8 cellular contexts compared by ENCODE assay signal in the genomic region with DNA sequence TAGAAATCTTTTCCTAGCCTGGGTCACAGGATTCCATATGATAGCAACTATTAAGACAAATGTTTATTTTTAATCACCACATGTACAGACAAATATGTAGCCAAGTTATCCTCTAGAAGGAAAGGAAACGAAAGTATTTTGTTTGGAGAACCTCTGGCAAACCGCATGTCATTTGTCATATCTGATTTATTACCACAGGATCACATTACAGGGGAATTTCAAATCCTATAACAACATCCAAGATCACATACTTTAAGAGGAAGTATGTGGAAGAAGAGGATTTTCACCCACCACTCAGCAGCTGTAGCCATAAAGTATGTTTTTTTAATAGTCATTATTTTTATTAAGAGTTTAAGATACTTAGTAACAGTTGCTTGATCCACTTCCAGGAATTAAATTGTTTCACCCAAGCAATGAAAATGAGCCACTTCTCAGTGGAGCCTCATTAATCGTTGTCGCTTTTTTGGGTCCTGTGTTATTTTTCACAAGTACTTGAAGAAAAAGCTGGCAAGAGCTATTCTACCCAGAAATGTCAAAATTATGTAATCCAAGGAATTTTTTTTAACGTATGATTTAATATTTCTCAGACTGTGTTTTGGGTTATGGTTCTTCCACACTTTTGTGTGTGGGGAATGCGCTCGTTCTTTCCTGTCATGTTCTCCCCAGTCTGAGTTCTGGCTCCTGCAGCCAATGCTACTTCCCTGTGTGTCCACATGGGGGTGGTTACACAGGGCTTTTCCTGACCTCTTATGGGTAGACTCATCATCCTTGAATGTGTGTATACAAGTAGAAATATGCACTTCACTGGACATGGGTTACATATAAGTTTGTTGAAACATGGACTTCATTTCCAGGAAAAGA. TPM values are rescaled to one million over a fixed set of nuclear protein-coding genes. Genes with fewer than 3 reads are reported as not detected.
DNase-seq lines count a peak whose midpoint lies in the region; ATAC-seq, FAIRE-seq and TF ChIP-seq lines count a peak whose summit lies in the region.

No MANE protein-coding gene starts in this region.

- H3K27me3 Mint-ChIP-seq in astrocyte (ENCODE audit: low read depth, unreplicated experiment): peaks cover 3% of the 10 kb centered on the region

- TF ChIP-seq CTCF in heart right ventricle (IDR thresholded peaks at IDR 0.05): peak in 7 of 9 donors; percentile 23 to 51 (median 46)
- TF ChIP-seq CTCF in astrocyte (IDR thresholded peaks at IDR 0.05; ENCODE audit: insufficient read depth, low read depth, low read length): peak; percentile 73

- H3K4me1 ChIP-seq in heart right ventricle: peaks cover 0 to 40% (median 26%) of the 10 kb centered on the region in 9 donors
- peaks cover 58% of the 10 kb centered on the region for H3K4me1 ChIP-seq in astrocyte (ENCODE audit: insufficient read depth, low read length)

- H3K79me2 ChIP-seq in astrocyte (ENCODE audit: insufficient read depth, low read length): no peaks in the 10 kb centered on the region

- no peak for DNase-seq in heart right ventricle
- no peak for DNase-seq in Right ventricle myocardium inferior (ENCODE audit: missing footprints)
- peak; percentile 98 for DNase-seq in astrocyte (ENCODE audit: low read depth)
- DNase-seq in kidney glomerular epithelial cell (lab: John Stamatoyannopoulos, UW): peak; percentile 88
- DNase-seq in GOT3 (lab: John Stamatoyannopoulos, UW): no peak
- no peak for DNase-seq in ecto neural progenitor cell (ENCODE audit: low spot score)
- DNase-seq in NAMALWA (ENCODE audit: low spot score): no peak
- no peak for DNase-seq in activated naive CD4-positive, alpha-beta T cell treated with anti-CD3 and anti-CD28 coated beads, Interleukin-2, amount 50 U/mL, for 16 hours

- FAIRE-seq in astrocyte (lab: Jason Lieb, UNC): peak; percentile 78

- H3K27ac Mint-ChIP-seq in astrocyte (ENCODE audit: unreplicated experiment): no peak overlapping the region

- no peaks in the 10 kb centered on the region for H3K9me3 ChIP-seq in heart right ventricle
- no peaks in the 10 kb centered on the region for H3K9me3 ChIP-seq in astrocyte (ENCODE audit: insufficient read depth, low read depth, low read length)

- peaks cover 35% of the 10 kb centered on the region for H3K4me1 Mint-ChIP-seq in astrocyte (ENCODE audit: low read depth, unreplicated experiment)

- peak overlapping the region; percentile 76 for H3K4me2 ChIP-seq in astrocyte (ENCODE audit: low read length)

- H3K4me3 ChIP-seq in heart right ventricle (peak overlapping the region in 3 of 10 donors; percentile 2 to 35 (median 14)), astrocyte (ENCODE audit: insufficient read depth, low read depth, low read length) (no peak overlapping the region)

- H3K27ac ChIP-seq in heart right ventricle (peak overlapping the region in 4 of 10 donors; percentile 6 to 96 (median 24)), astrocyte (ENCODE audit: low read depth, low read length) (peak overlapping the region; percentile 71)

- H3K36me3 ChIP-seq in heart right ventricle (peaks cover 0 to 13% (median 0%) of the 10 kb centered on the region in 9 donors), astrocyte (ENCODE audit: insufficient read depth, low read length) (peaks cover 5% of the 10 kb centered on the region)

- H3K36me3 Mint-ChIP-seq in astrocyte (ENCODE audit: low read depth, unreplicated experiment): no peaks in the 10 kb centered on the region

- intact Hi-C loops in heart right ventricle (cut with DNase I): loop anchor here in 4 of 10 donors (5.0 to 10.0 kb wide), 2 partner anchors 53 to 55 kb away; no protein-coding TSS in a partner anchor
- intact Hi-C loops in Right ventricle myocardium inferior (cut with DNase I): loop anchor here (5.0 to 10.0 kb wide), 2 partner anchors 53 to 415 kb away; partner anchors contain the start of gene UTP25

- 61 to 69% methylated on average over 7 of the region's 7 CpGs for WGBS in heart right ventricle, 2 donors

- H3K27me3 ChIP-seq in heart right ventricle (peaks cover 0 to 39% (median 0%) of the 10 kb centered on the region in 7 donors), astrocyte (ENCODE audit: insufficient read depth, low read length) (no peaks in the 10 kb centered on the region)

- ATAC-seq in heart right ventricle: peak in 1 of 8 donors; percentile 41
- ATAC-seq in Right ventricle myocardium inferior: no peak

- H2AFZ ChIP-seq in astrocyte (ENCODE audit: low read depth, low read length): no peak overlapping the region

- peak overlapping the region; percentile 42 for H3K9ac ChIP-seq in astrocyte (ENCODE audit: low read length)

- no peaks in the 10 kb centered on the region for H3K9me3 Mint-ChIP-seq in astrocyte (ENCODE audit: unreplicated experiment)

- H3K4me3 Mint-ChIP-seq in astrocyte (ENCODE audit: unreplicated experiment): no peak overlapping the region

- H4K20me1 ChIP-seq in astrocyte (ENCODE audit: insufficient read depth, low read length): no peaks in the 10 kb centered on the region

RNA-seq across cellular contexts. Expression of gene SERTAD4, which starts 6.9 kb away (rescaled TPM):
- 1 to 10 TPM; 1.5 to 5.4 (median 2.8) TPM for total RNA-seq in heart right ventricle
- polyA plus RNA-seq in heart right ventricle: 1 to 10 TPM; 2.1 to 2.3 TPM
- total RNA-seq in Right ventricle myocardium inferior: 5.1 TPM
- 2.9 and 4.6 TPM in 2 replicates for total RNA-seq in astrocyte

Comparison
In these comparisons a context has a peak if more than half of its experiments do, and no peak if none do; other contexts are left out.
1. DNase-seq: peak in astrocyte (single experiment) and kidney glomerular epithelial cell (single experiment); none in heart right ventricle (0 of 2), Right ventricle myocardium inferior (single experiment), GOT3 (single experiment), ecto neural progenitor cell (single experiment), NAMALWA (single experiment) and activated naive CD4-positive, alpha-beta T cell treated with anti-CD3 and anti-CD28 coated beads, Interleukin-2, amount 50 U/mL, for 16 hours (single experiment).